ENCODE assay signal across 15 cellular contexts in genomic region chr15:55334371-55334770, GRCh38. TPM values are rescaled to one million over a fixed set of nuclear protein-coding genes. Genes with fewer than 3 reads are reported as not detected.
A peak's percentile ranks its signal among the peaks of the same experiment; 100 is the strongest.
DNase-seq lines count a peak whose midpoint lies in the region; ATAC-seq, FAIRE-seq and TF ChIP-seq lines count a peak whose summit lies in the region.
"Had no signal": no experiment of that assay in that cellular context is flagged by ENCODE, and none has a peak within 500 bp of the region (broad histone marks: within the 10 kb centered on the region; RNA-seq: fewer than 3 reads in every experiment).

No MANE protein-coding gene starts in this region.

- peak; percentile 96 for ATAC-seq in PC-3
- ATAC-seq: HepG2 had no signal

- H2AFZ ChIP-seq in PC-3 (ENCODE audit: low read length) (no peak overlapping the region), fibroblast of lung (ENCODE audit: low read length) (no peak overlapping the region)

- intact Hi-C loops in PC-3 (cut with micrococcal nuclease): no loop called here

- H3K9ac ChIP-seq in PC-3 (ENCODE audit: low read length): peak overlapping the region; percentile 65
- H3K9ac ChIP-seq in fibroblast of lung (ENCODE audit: insufficient read depth, low read length): no peak overlapping the region

- H3K4me2 ChIP-seq in PC-3 (ENCODE audit: low read length) (peak overlapping the region; percentile 27), fibroblast of lung (ENCODE audit: extremely low read depth, insufficient read depth, low read length) (no peak overlapping the region)

- H3K4me3 ChIP-seq in PC-3 (ENCODE audit: low read length) (no peak overlapping the region), fibroblast of lung (replicated peaks in 1 of 4; ENCODE audit: control extremely low read depth in 1 of 4, insufficient read depth in 1 of 4, low read depth in 3 of 4, low read length in 4 of 4) (no peak overlapping the region)

- FAIRE-seq in HTR-8/SVneo (lab: Jason Lieb, UNC): no peak
- FAIRE-seq: HepG2 had no signal

- CTCF ChIA-PET in PC-3 (lab: Charles Lee): no interaction called here

- H3K27me3 ChIP-seq in PC-3 (ENCODE audit: low read length) (no peaks in the 10 kb centered on the region), fibroblast of lung (ENCODE audit: control insufficient read depth, insufficient read depth, low read length) (no peaks in the 10 kb centered on the region)

- no peaks in the 10 kb centered on the region for H3K9me2 ChIP-seq in PC-3 (replicated peaks; ENCODE audit: low read length)

- H3K36me3 ChIP-seq in PC-3 (ENCODE audit: low read depth, low read length) (0 out of 2 replicates have a peak, but pooled peaks cover 2% of the 10 kb centered on the region), fibroblast of lung (ENCODE audit: control insufficient read depth, insufficient read depth, low read length) (no peaks in the 10 kb centered on the region)

- POLR2A ChIA-PET in PC-3 (lab: Charles Lee; ENCODE audit: unreplicated experiment): no interaction called here

- H3K4me1 ChIP-seq in PC-3 (ENCODE audit: insufficient read depth, low read length): peaks cover 20% of the 10 kb centered on the region
- H3K4me1 ChIP-seq in fibroblast of lung (ENCODE audit: control insufficient read depth, extremely low read depth, insufficient read depth, low read length): no peaks in the 10 kb centered on the region

- H4K20me1 ChIP-seq in PC-3 (ENCODE audit: low read length) (no peaks in the 10 kb centered on the region), fibroblast of lung (ENCODE audit: control insufficient read depth, extremely low read depth, insufficient read depth, low read length) (no peaks in the 10 kb centered on the region)

- peak; percentile 41 for DNase-seq in ELR (ENCODE audit: low read depth)
- peak; percentile 77 for DNase-seq in PC-3
- peak; percentile 2 to 12 for DNase-seq in fibroblast of lung (ENCODE audit: low read depth in 2 of 2)
- DNase-seq in kidney tubule cell (ENCODE audit: low spot score): peak; percentile 43
- no peak for DNase-seq in HTR-8/SVneo (ENCODE audit: insufficient read length, low spot score)
- DNase-seq in NCI-H69 (lab: John Stamatoyannopoulos, UW): no peak
- no peak for DNase-seq in COLO829 (ENCODE audit: low spot score)
- DNase-seq: Calu3; CD4-positive, alpha-beta T cell; DMS79 treated with DMSO at 0.1 percent for 48 hours; GOT3; H7; KG1 had no signal

- H3K79me2 ChIP-seq in PC-3 (ENCODE audit: low read length) (no peaks in the 10 kb centered on the region), fibroblast of lung (ENCODE audit: control insufficient read depth, insufficient read depth, low read length) (no peaks in the 10 kb centered on the region)

- H3K9me3 ChIP-seq in PC-3 (ENCODE audit: low read length) (no peaks in the 10 kb centered on the region), fibroblast of lung (ENCODE audit: control insufficient read depth, insufficient read depth, low read depth, low read length) (no peaks in the 10 kb centered on the region)

- H3K27ac ChIP-seq in PC-3 (ENCODE audit: low read length): peak overlapping the region; percentile 95
- H3K27ac ChIP-seq in fibroblast of lung (ENCODE audit: insufficient read depth, low read length): peak overlapping the region; percentile 13
- H3K27ac ChIP-seq: C4-2B had no signal

- TF ChIP-seq CTCF in PC-3 (conservative IDR thresholded peaks at IDR 0.05; ENCODE audit: low read depth, low read length) (no peak), fibroblast of lung (conservative IDR thresholded peaks at IDR 0.05 in 1 of 2, IDR thresholded peaks at IDR 0.05 in 1 of 2; ENCODE audit: low read depth in 1 of 2, low read length in 2 of 2) (no peak)

- no peaks in the 10 kb centered on the region for H3F3A ChIP-seq in PC-3 (ENCODE audit: low read length, unreplicated experiment)

- no TSS peak for BruUV-seq in PC-3 (replicated peaks; lab: Mats Ljungman, UMichigan)

RNA-seq across cellular contexts. Expression of gene PIGB, which starts 15.3 kb away (rescaled TPM):
- total RNA-seq in PC-3 (2014; rRNA removed) (10.9 and 15.3 TPM in 2 replicates), fibroblast of lung (9.0 and 18.8 TPM in 2 replicates)
- polyA plus RNA-seq in fibroblast of lung: 24.1 and 27.4 TPM in 2 replicates
- 11.0 and 12.8 TPM in 2 replicates for polyA plus RNA-seq in fibroblast of lung (2012)
- 4.3 and 8.0 TPM in 2 replicates for polyA minus RNA-seq in fibroblast of lung (ENCODE audit: low replicate concordance)

RNA-seq across cellular contexts. Expression of gene PIGBOS1, which starts 15.4 kb away (rescaled TPM):
- total RNA-seq in PC-3 (2014; rRNA removed) (8.4 and 8.6 TPM in 2 replicates), fibroblast of lung (7.4 and 10.9 TPM in 2 replicates)
- 18.5 and 19.2 TPM in 2 replicates for polyA plus RNA-seq in fibroblast of lung
- polyA plus RNA-seq in fibroblast of lung (2012): 12.5 and 13.0 TPM in 2 replicates
- not detected in 2 replicates for polyA minus RNA-seq in fibroblast of lung (ENCODE audit: low replicate concordance)

RNA-seq across cellular contexts. Expression of gene RAB27A, which starts 44.8 kb away (rescaled TPM):
- 6.3 and 9.4 TPM in 2 replicates for total RNA-seq in PC-3 (2014; rRNA removed)
- 10.3 and 14.4 TPM in 2 replicates for total RNA-seq in fibroblast of lung
- polyA plus RNA-seq in fibroblast of lung: 34.9 and 47.4 TPM in 2 replicates
- polyA plus RNA-seq in fibroblast of lung (2012): 21.1 and 26.2 TPM in 2 replicates
- polyA minus RNA-seq in fibroblast of lung (ENCODE audit: low replicate concordance): 5.1 and 5.7 TPM in 2 replicates

Comparison
In these comparisons a context has a peak if more than half of its experiments do, and no peak if none do; other contexts are left out.
1. DNase-seq: peak in ELR (single experiment), PC-3 (single experiment), fibroblast of lung (2 of 2) and kidney tubule cell (single experiment); none in HTR-8/SVneo (single experiment), NCI-H69 (single experiment) and COLO829 (single experiment).